In genomic region chr9:105413486-105414068, GRCh38 we compare ENCODE assay signal across 3 cellular contexts.
TF ChIP-seq lines count a peak whose summit lies in the region.

No MANE protein-coding gene starts in this region.

TF ChIP-seq in A549, 52 proteins besides CTCF, POLR2A, EP300 and RAD21:
- no peak for TF ChIP-seq BCL3 (IDR thresholded peaks at IDR 0.05)
- peak; percentile 71 for TF ChIP-seq SMC3 (IDR thresholded peaks at IDR 0.05)
- no peak for TF ChIP-seq HDAC2 (IDR thresholded peaks at IDR 0.05)
TF ChIP-seq in A549: peak in this region for 1.

TF ChIP-seq in GM23338, 12 proteins besides CTCF, POLR2A, EP300 and RAD21 (continued from another document):
- TF ChIP-seq ZNF462 (CRISPR knock-in tag; IDR thresholded peaks at IDR 0.05) = 0 out of 2 replicates have a peak, but pooled peaks have one; percentile 6

TF ChIP-seq in SK-N-SH, 30 proteins besides CTCF, POLR2A, EP300 and RAD21 (continued from another document):
- TF ChIP-seq USF2 (IDR thresholded peaks at IDR 0.05; ENCODE audit: borderline replicate concordance, low read depth, low read length) (no peak), FOXJ3 (CRISPR knock-in tag; IDR thresholded peaks at IDR 0.05) (no peak), GATA2 (CRISPR knock-in tag; IDR thresholded peaks at IDR 0.05) (no peak), POLR2AphosphoS5 (IDR thresholded peaks at IDR 0.05; ENCODE audit: low read depth, low read length) (no peak)
